ENCODE assay signal across 12 cellular contexts in genomic region chr2:70728128-70728527, GRCh38.
"Had no signal": no experiment of that assay in that cellular context is flagged by ENCODE, and none has a peak within 500 bp of the region (broad histone marks: within the 10 kb centered on the region; RNA-seq: fewer than 3 reads in every experiment).

No MANE protein-coding gene starts in this region.

- H3K27me3 ChIP-seq: heart right ventricle, neural progenitor cell, pancreas, uterus had no signal

- H3K9me3 ChIP-seq: esophagus squamous epithelium, heart right ventricle, pancreas, stomach, uterus had no signal

- H3K4me1 ChIP-seq: esophagus squamous epithelium, heart right ventricle, pancreas, stomach, uterus had no signal

- H2AFZ ChIP-seq: neural progenitor cell had no signal

- ATAC-seq: activated T-helper 17 cell treated with anti-CD3 and anti-CD28 coated beads, Interleukin-2, amount 50 U/mL, for 72 hours; heart right ventricle; pancreas; T-helper 17 cell had no signal

- H3K9ac ChIP-seq: neural progenitor cell had no signal

- H3K4me2 ChIP-seq: neural progenitor cell had no signal

- H3K4me3 ChIP-seq: esophagus squamous epithelium, heart right ventricle, neural progenitor cell, pancreas, skin epidermis, stomach, uterus had no signal

- DNase-seq: activated CD4-positive, alpha-beta T cell treated with anti-CD3 and anti-CD28 coated beads, Interleukin-2, amount 10 ng/mL, durations not matched to agents 7 days and 5 days; activated CD4-positive, CD25-positive, alpha-beta regulatory T cell; activated T-cell treated with anti-CD3 and anti-CD28 coated beads for 4 hours; esophagus squamous epithelium; heart right ventricle; pancreas; stomach; T-helper 17 cell; uterus had no signal

- FAIRE-seq: pancreas had no signal

- H3K27ac ChIP-seq: esophagus squamous epithelium, heart right ventricle, neural progenitor cell, pancreas, skin epidermis, stomach, uterus had no signal

- H3K36me3 ChIP-seq: esophagus squamous epithelium, heart right ventricle, neural progenitor cell, pancreas, stomach, uterus had no signal
